In genomic region chr12:48311313-48311712, GRCh38 we compare ENCODE assay signal across 24 cellular contexts.
"Had no signal": no experiment of that assay in that cellular context is flagged by ENCODE, and none has a peak within 500 bp of the region (broad histone marks: within the 10 kb centered on the region; RNA-seq: fewer than 3 reads in every experiment).

No MANE protein-coding gene starts in this region.

- H3K27me3 ChIP-seq: breast epithelium, Peyer's patch had no signal

- H3K36me3 ChIP-seq: breast epithelium, Peyer's patch had no signal

- H3K9me3 ChIP-seq: Peyer's patch, SK-N-SH had no signal

- H3K4me3 ChIP-seq: breast epithelium, Peyer's patch, SJCRH30 had no signal

- ATAC-seq: activated CD8-positive, alpha-beta memory T cell treated with anti-CD3 and anti-CD28 coated beads, Interleukin-2, amount 10 ng/mL, durations not matched to agents 7 days and 5 days had no signal

- H3K9me2 ChIP-seq: SK-N-SH had no signal

- H3K27ac ChIP-seq: breast epithelium, Peyer's patch, RWPE1, SJCRH30 had no signal

- DNase-seq: activated B cell treated with CpG ODN at 0.5 μM for 24 hours; activated CD4-positive, alpha-beta T cell treated with anti-CD3 and anti-CD28 coated beads for 1 hour; activated CD4-positive, alpha-beta T cell treated with anti-CD3 and anti-CD28 coated beads, Interleukin-2, amount 10 ng/mL, durations not matched to agents 24 days and 14 days; activated CD4-positive, alpha-beta T cell treated with anti-CD3 and anti-CD28 coated beads, Interleukin-2, amount 50 U/mL, for 48 hours; activated CD8-positive, alpha-beta memory T cell treated with anti-CD3 and anti-CD28 coated beads, Interleukin-2, amount 10 ng/mL, durations not matched to agents 7 days and 5 days; activated effector memory CD4-positive, alpha-beta T cell treated with Interleukin-2 at 50 U/mL for 16 hours; activated naive CD4-positive, alpha-beta T cell; activated T-cell treated with anti-CD3 and anti-CD28 coated beads, Interleukin-2, amount 50 U/mL, for 24 hours; aorta; central memory CD4-positive, alpha-beta T cell; NCI-H1048; NCI-H146; NCI-H1930; NCI-H2171; NCI-H2227 treated with DMSO at 0.1 percent for 48 hours; NCI-H526; NCI-H82; Peyer's patch; Right ventricle myocardium superior; SJCRH30; SK-N-SH; T-helper 1 cell had no signal

- H3K4me2 ChIP-seq: SK-N-SH had no signal

- H3K9ac ChIP-seq: SK-N-SH had no signal

- H3K4me1 ChIP-seq: breast epithelium, Peyer's patch had no signal
